ENCODE assay signal across 8 cellular contexts in the genomic region with DNA sequence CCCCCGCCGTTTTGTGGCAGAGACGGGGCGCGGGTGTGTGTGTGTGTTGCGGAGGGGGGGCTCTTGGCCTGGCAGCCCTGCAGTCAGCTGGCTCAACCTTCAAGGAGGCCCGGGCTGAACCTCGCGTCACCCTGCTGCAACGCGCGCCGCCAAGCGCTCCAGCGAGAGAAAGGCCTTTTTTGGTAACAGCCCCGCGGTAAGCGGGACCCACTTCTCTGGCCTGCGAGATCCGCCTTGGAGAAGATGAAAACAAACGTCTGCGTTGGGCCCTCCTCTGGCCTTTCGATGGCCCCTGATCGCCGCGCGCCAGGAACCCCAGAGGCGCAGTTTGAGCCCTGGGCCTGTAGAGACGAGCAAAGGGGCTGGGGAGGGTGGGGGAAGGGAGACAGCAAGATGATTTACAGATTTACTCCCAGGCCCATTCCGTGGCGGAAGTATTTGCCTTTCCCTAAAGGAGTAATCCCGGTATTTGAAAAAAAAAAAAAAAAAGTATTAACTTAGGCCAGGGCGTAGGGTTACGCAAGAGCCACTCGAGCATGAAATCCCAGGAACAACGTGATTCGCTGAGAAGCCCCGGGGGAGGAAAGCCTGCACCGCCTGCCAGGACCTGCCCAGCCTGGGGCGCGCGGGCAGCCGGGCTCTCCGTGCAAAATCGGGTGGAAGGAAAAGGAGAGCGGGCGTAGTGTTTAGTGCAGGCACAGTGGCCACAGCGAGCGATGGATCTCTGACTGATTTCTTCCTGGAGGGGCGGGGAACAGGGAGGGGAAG. TPM values are rescaled to one million over a fixed set of nuclear protein-coding genes. Genes with fewer than 3 reads are reported as not detected.
DNase-seq lines count a peak whose midpoint lies in the region; ATAC-seq and TF ChIP-seq lines count a peak whose summit lies in the region.

No MANE protein-coding gene starts in this region.

- TF ChIP-seq CTCF in left lung (IDR thresholded peaks at IDR 0.05), result peak in 1 of 2 donors; percentile 21

- peak overlapping the region; percentile 99 to 100 for H3K27ac ChIP-seq in left lung

- ATAC-seq in HG03378 (IDR thresholded peaks at IDR 0.05; ENCODE audit: unreplicated experiment) (peak; percentile 5), left lung (peak; percentile 66), GM19328 (IDR thresholded peaks at IDR 0.05; ENCODE audit: unreplicated experiment) (no peak)

- H3K9me3 ChIP-seq in left lung, result no peaks in the 10 kb centered on the region

- DNase-seq in ELF-1 (ENCODE audit: low read depth, low spot score), result peak; percentile 92
- peak; percentile 99 for DNase-seq in NCI-H524 (lab: John Stamatoyannopoulos, UW)
- peak; percentile 84 for DNase-seq in activated CD4-positive, alpha-beta T cell treated with anti-CD3 and anti-CD28 coated beads for 48 hours
- peak; percentile 39 for DNase-seq in cortex of kidney (lab: John Stamatoyannopoulos, UW)
- DNase-seq in left lung, result peak; percentile 92 to 93
- peak; percentile 69 to 71 for DNase-seq in stimulated activated CD4-positive, alpha-beta T cell treated with anti-CD3 and anti-CD28 coated beads, Interleukin-2, amount 100 ng/mL, for 48 hours

- H3K4me1 ChIP-seq in left lung, result peaks cover 51 to 91% of the 10 kb centered on the region in 2 donors

- no peaks in the 10 kb centered on the region for H3K27me3 ChIP-seq in left lung

- intact Hi-C loops in left lung (cut with DNase I), result no loop called here

- H3K36me3 ChIP-seq in left lung, result no peaks in the 10 kb centered on the region

- peak overlapping the region; percentile 37 to 58 for H3K4me3 ChIP-seq in left lung

RNA-seq across cellular contexts. Expression of a gene that starts 4.5 kb away (rescaled TPM):
- 10 to 100 TPM; 45.9 to 46.3 TPM for total RNA-seq in left lung

Comparison
In these comparisons a context has a peak if more than half of its experiments do, and no peak if none do; other contexts are left out.
1. DNase-seq: peak in every context shown above with its lines; median percentile 99 in NCI-H524; 92 in left lung; 92 in ELF-1; 84 in activated CD4-positive, alpha-beta T cell treated with anti-CD3 and anti-CD28 coated beads for 48 hours; 70 in stimulated activated CD4-positive, alpha-beta T cell treated with anti-CD3 and anti-CD28 coated beads, Interleukin-2, amount 100 ng/mL, for 48 hours; 39 in cortex of kidney.